In genomic region chr1:244322791-244323521, GRCh38 we compare ENCODE assay signal across 1 cellular context.
A peak's percentile ranks its signal among the peaks of the same experiment; 100 is the strongest.
TF ChIP-seq lines count a peak whose summit lies in the region.

No MANE protein-coding gene starts in this region.

TF ChIP-seq in K562, 482 proteins besides CTCF, POLR2A, EP300 and RAD21 (continued from another document and continues in another):
- peak; percentile 68 for TF ChIP-seq PRDM10 (IDR thresholded peaks at IDR 0.05; ENCODE audit: partially characterized antibody)
- no peak for TF ChIP-seq KDM2B (CRISPR knock-in tag; IDR thresholded peaks at IDR 0.05)
- TF ChIP-seq ZNF324 (CRISPR knock-in tag; IDR thresholded peaks at IDR 0.05) = no peak
- TF ChIP-seq ARID3A (IDR thresholded peaks at IDR 0.05; ENCODE audit: borderline replicate concordance, low read depth, low read length) = no peak; the same call in 1 of the 2 replicates
- TF ChIP-seq SMARCC2 (IDR thresholded peaks at IDR 0.05; ENCODE audit: low read depth) = peak; percentile 95
- no peak for TF ChIP-seq SIX5 (IDR thresholded peaks at IDR 0.05; ENCODE audit: borderline replicate concordance in 1 of 2, insufficient read depth in 1 of 2, low read depth in 1 of 2, low read length in 2 of 2)
- no peak for TF ChIP-seq ZNF561 (CRISPR knock-in tag; conservative IDR thresholded peaks at IDR 0.05)
- TF ChIP-seq CHD4 (IDR thresholded peaks at IDR 0.05; ENCODE audit: insufficient read depth, insufficient replicate concordance, low read depth, low read length, poor library complexity, severe bottlenecking) = no peak
- no peak for TF ChIP-seq IRF2 (CRISPR knock-in tag; IDR thresholded peaks at IDR 0.05)
- no peak for TF ChIP-seq ZBTB17 (CRISPR knock-in tag; IDR thresholded peaks at IDR 0.05)
- TF ChIP-seq CREM (IDR thresholded peaks at IDR 0.05; ENCODE audit: low read depth) = 0 out of 2 replicates have a peak, but pooled peaks have one; percentile 16
- no peak for TF ChIP-seq ZNF318 (IDR thresholded peaks at IDR 0.05; ENCODE audit: borderline replicate concordance in 1 of 2, low read depth in 1 of 2)
- no peak for TF ChIP-seq CHCHD3 (CRISPR knock-in tag; IDR thresholded peaks at IDR 0.05)
- TF ChIP-seq CEBPZ (IDR thresholded peaks at IDR 0.05; ENCODE audit: borderline replicate concordance, low read depth, low read length) = no peak
- TF ChIP-seq RHOXF2B (CRISPR knock-in tag; conservative IDR thresholded peaks at IDR 0.05) = no peak
- no peak for TF ChIP-seq E4F1 (CRISPR knock-in tag; IDR thresholded peaks at IDR 0.05; ENCODE audit: borderline replicate concordance)
- TF ChIP-seq BCOR (IDR thresholded peaks at IDR 0.05) = no peak
- TF ChIP-seq NFRKB (IDR thresholded peaks at IDR 0.05; ENCODE audit: low read depth) = peak; percentile 87
